Comparison of ENCODE assay signal across 19 cellular contexts in the genomic region with DNA sequence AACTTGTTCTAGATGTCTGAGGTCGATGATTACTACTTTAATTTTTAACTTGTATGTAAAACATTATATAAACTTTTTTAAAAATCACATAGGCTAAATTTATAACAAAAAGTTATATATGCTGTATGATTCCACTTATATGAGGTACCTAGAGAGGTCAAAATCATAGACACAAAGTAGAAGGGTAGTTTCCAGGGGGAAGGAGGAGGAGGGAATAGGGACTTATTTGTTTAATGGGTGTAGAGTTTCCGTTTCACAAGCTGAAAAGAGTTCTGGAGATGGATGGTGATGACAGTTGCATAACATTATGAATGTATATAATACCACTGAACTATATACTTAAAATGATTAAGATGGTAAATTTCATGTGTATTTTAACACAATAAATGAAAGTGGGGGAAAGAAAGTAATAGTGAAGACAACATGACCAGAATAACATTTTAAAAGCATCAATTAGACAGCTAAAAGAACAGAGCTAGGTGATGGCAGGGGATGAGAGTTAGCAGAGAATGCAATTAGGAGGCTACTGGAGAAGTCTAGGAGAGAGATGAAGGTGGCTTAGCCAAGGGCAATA.
"Had no signal": no experiment of that assay in that cellular context is flagged by ENCODE, and none has a peak within 500 bp of the region (broad histone marks: within the 10 kb centered on the region; RNA-seq: fewer than 3 reads in every experiment).

No MANE protein-coding gene starts in this region.

- DNase-seq: activated CD4-positive, CD25-positive, alpha-beta regulatory T cell; activated CD8-positive, alpha-beta memory T cell treated with anti-CD3 and anti-CD28 coated beads for 24 hours; activated CD8-positive, alpha-beta memory T cell treated with anti-CD3 and anti-CD28 coated beads, Interleukin-2, amount 50 U/mL, for 48 hours; activated gamma-delta T cell treated with Interleukin-2 at 50 U/mL for 16 hours; activated naive CD8-positive, alpha-beta T cell treated with anti-CD3 and anti-CD28 coated beads, Interleukin-2, amount 10 ng/mL, durations not matched to agents 7 days and 5 days; amygdala; effector memory CD8-positive, alpha-beta T cell; esophagus squamous epithelium; heart right ventricle; mesendoderm; natural killer cell; posterior cingulate gyrus; sigmoid colon; stimulated activated CD4-positive, alpha-beta T cell treated with anti-CD3 and anti-CD28 coated beads, Interleukin-4, amount 100 ng/mL, for 24 hours; T-helper 9 cell; testis had no signal

- H3K27me3 ChIP-seq: cardiac muscle cell, esophagus squamous epithelium, heart right ventricle, sigmoid colon, testis had no signal

- ATAC-seq: effector memory CD8-positive, alpha-beta T cell; heart right ventricle; natural killer cell; stimulated activated effector memory CD8-positive, alpha-beta T cell treated with anti-CD3 and anti-CD28 coated beads, Interleukin-12 subunit alpha, Interleukin-12 subunit beta, amount 100 ng/mL, for 72 hours had no signal

- H3K9me3 ChIP-seq: esophagus squamous epithelium, heart right ventricle, sigmoid colon, testis had no signal

- H3K27ac ChIP-seq: cardiac muscle cell, heart right ventricle, sigmoid colon, testis had no signal

- H3K4me3 ChIP-seq: cardiac muscle cell, esophagus squamous epithelium, heart right ventricle, sigmoid colon, testis had no signal

- H3K4me3 Mint-ChIP-seq: activated naive CD8-positive, alpha-beta T cell treated with anti-CD3 and anti-CD28 coated beads, Interleukin-2, amount 10 ng/mL, durations not matched to agents 7 days and 5 days; effector memory CD8-positive, alpha-beta T cell; natural killer cell; stimulated activated effector memory CD8-positive, alpha-beta T cell treated with anti-CD3 and anti-CD28 coated beads, Interleukin-12 subunit alpha, Interleukin-12 subunit beta, amount 100 ng/mL, for 72 hours; type B pancreatic cell had no signal

- H3K27me3 Mint-ChIP-seq: activated naive CD8-positive, alpha-beta T cell treated with anti-CD3 and anti-CD28 coated beads, Interleukin-2, amount 10 ng/mL, durations not matched to agents 7 days and 5 days; effector memory CD8-positive, alpha-beta T cell; type B pancreatic cell had no signal

- H3K36me3 ChIP-seq: cardiac muscle cell, esophagus squamous epithelium, sigmoid colon had no signal

- H3K9me3 Mint-ChIP-seq: activated naive CD8-positive, alpha-beta T cell treated with anti-CD3 and anti-CD28 coated beads, Interleukin-2, amount 10 ng/mL, durations not matched to agents 7 days and 5 days; effector memory CD8-positive, alpha-beta T cell; natural killer cell; stimulated activated effector memory CD8-positive, alpha-beta T cell treated with anti-CD3 and anti-CD28 coated beads, Interleukin-12 subunit alpha, Interleukin-12 subunit beta, amount 100 ng/mL, for 72 hours had no signal

- H3K36me3 Mint-ChIP-seq: natural killer cell had no signal

- H3K27ac Mint-ChIP-seq: activated naive CD8-positive, alpha-beta T cell treated with anti-CD3 and anti-CD28 coated beads, Interleukin-2, amount 10 ng/mL, durations not matched to agents 7 days and 5 days; natural killer cell; stimulated activated effector memory CD8-positive, alpha-beta T cell treated with anti-CD3 and anti-CD28 coated beads, Interleukin-12 subunit alpha, Interleukin-12 subunit beta, amount 100 ng/mL, for 72 hours; type B pancreatic cell had no signal
